ENCODE assay signal across 1 cellular context in the genomic region with DNA sequence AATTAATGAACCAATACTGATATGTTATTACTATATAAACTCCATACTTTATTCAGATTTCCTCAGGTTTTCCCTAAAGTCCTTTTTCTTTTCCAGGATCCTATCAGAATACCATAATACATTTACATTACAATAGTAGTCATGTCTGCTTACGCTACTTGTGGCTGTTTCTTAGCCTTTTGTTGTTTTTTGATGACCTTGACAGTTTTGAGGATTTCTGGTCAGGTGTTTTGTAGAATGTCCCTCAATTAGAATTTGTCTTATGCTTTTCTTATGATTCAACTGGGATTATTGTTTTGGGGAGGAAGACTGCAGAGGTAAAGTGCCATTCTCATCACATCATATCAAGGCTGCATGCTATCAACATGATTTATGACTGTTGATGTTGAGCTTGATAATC.
TF ChIP-seq lines count a peak whose summit lies in the region.

No MANE protein-coding gene starts in this region.

TF ChIP-seq in HepG2, 621 proteins besides CTCF, POLR2A, EP300 and RAD21 (continued from another document):
- no peak for TF ChIP-seq ZNF337 (CRISPR knock-in tag; IDR thresholded peaks at IDR 0.05; ENCODE audit: borderline replicate concordance, low read depth)
- TF ChIP-seq ZNF33A (CRISPR knock-in tag; IDR thresholded peaks at IDR 0.05; ENCODE audit: borderline replicate concordance) = no peak
- TF ChIP-seq MAFF (IDR thresholded peaks at IDR 0.05; ENCODE audit: low read depth, low read length) = peak; percentile 61; the same call in 1 of the 2 replicates
- TF ChIP-seq POLR2AphosphoS5 (IDR thresholded peaks at IDR 0.05; ENCODE audit: low read depth, low read length) = no peak
- no peak for TF ChIP-seq ZNF441 (CRISPR knock-in tag; IDR thresholded peaks at IDR 0.05; ENCODE audit: borderline replicate concordance)
- no peak for TF ChIP-seq POGZ (CRISPR knock-in tag; IDR thresholded peaks at IDR 0.05)
- TF ChIP-seq ATM (IDR thresholded peaks at IDR 0.05; ENCODE audit: borderline replicate concordance) = no peak
- no peak for TF ChIP-seq PAWR (CRISPR knock-in tag; IDR thresholded peaks at IDR 0.05; ENCODE audit: borderline replicate concordance)
- TF ChIP-seq ZNF10 (CRISPR knock-in tag; IDR thresholded peaks at IDR 0.05; ENCODE audit: borderline replicate concordance, low read depth) = no peak
- no peak for TF ChIP-seq ZNF564 (CRISPR knock-in tag; IDR thresholded peaks at IDR 0.05)
- TF ChIP-seq ZNF550 (CRISPR knock-in tag; IDR thresholded peaks at IDR 0.05; ENCODE audit: borderline replicate concordance) = no peak
- no peak for TF ChIP-seq NCOR1 (IDR thresholded peaks at IDR 0.05; ENCODE audit: borderline replicate concordance, low read length)
- TF ChIP-seq ZNF788 (CRISPR knock-in tag; IDR thresholded peaks at IDR 0.05; ENCODE audit: borderline replicate concordance) = no peak
- peak; percentile 61 to 74; a peak in 3 of 4 replicates for TF ChIP-seq MAFK (conservative IDR thresholded peaks at IDR 0.05 in 1 of 2, IDR thresholded peaks at IDR 0.05 in 1 of 2; ENCODE audit: low read length in 2 of 2)
- no peak for TF ChIP-seq ZSCAN22 (CRISPR knock-in tag; IDR thresholded peaks at IDR 0.05)
